8 cellular contexts compared by ENCODE assay signal in genomic region chr17:38868968-38869646, GRCh38. TPM values are rescaled to one million over a fixed set of nuclear protein-coding genes. Genes with fewer than 3 reads are reported as not detected.
DNase-seq lines count a peak whose midpoint lies in the region; ATAC-seq and TF ChIP-seq lines count a peak whose summit lies in the region.

No MANE protein-coding gene starts in this region.

- DNase-seq in AG20443 (ENCODE audit: low spot score) (peak; percentile 72), NCI-H460 (ENCODE audit: extremely low read depth, low read depth) (peak; percentile 86), chondrocyte (ENCODE audit: low spot score) (no peak)
- DNase-seq in activated CD4-positive, alpha-beta T cell treated with anti-CD3 and anti-CD28 coated beads for 36 hours: peak; percentile 95
- peak; percentile 88 to 89 for DNase-seq in stimulated activated CD4-positive, alpha-beta T cell treated with anti-CD3 and anti-CD28 coated beads, Interleukin-1b, Interleukin-23, amount 100 ng/mL, for 4 hours (ENCODE audit: low read depth in 2 of 2)

- H3K4me3 Mint-ChIP-seq in activated CD4-positive, alpha-beta T cell treated with anti-CD3 and anti-CD28 coated beads for 36 hours: peak overlapping the region; percentile 93
- H3K4me3 Mint-ChIP-seq in chondrocyte (ENCODE audit: unreplicated experiment): peak overlapping the region; percentile 80

- peak; percentile 38 for ATAC-seq in HG03280 (IDR thresholded peaks at IDR 0.05; ENCODE audit: unreplicated experiment)
- ATAC-seq in activated CD4-positive, alpha-beta T cell treated with anti-CD3 and anti-CD28 coated beads for 36 hours: peak; percentile 56

- CTCF ChIA-PET in activated CD4-positive, alpha-beta T cell treated with anti-CD3 and anti-CD28 coated beads for 36 hours (lab: Charles Lee): interaction anchor here (0.6 to 2.2 kb wide), 8 partner anchors 14 to 284 kb away, joined by 3 to 9 read pairs (median 4); partner anchors contain the start of gene LASP1NB

- intact Hi-C loops in activated CD4-positive, alpha-beta T cell treated with anti-CD3 and anti-CD28 coated beads for 36 hours (cut with DNase I, micrococcal nuclease): loop anchor here (1.0 to 2.0 kb wide), 9 partner anchors 16 to 285 kb away; partner anchors contain the start of genes CWC25 (in 2 of the 2), RPL23 (in 2 of the 2), EPOP (in 1 of the 2) and PIP4K2B (in 1 of the 2)

- H3K27me3 ChIP-seq in layer of hippocampus (ENCODE audit: control insufficient read depth, insufficient read depth, low read length): no peaks in the 10 kb centered on the region

- H3K27ac Mint-ChIP-seq in activated CD4-positive, alpha-beta T cell treated with anti-CD3 and anti-CD28 coated beads for 36 hours: peak overlapping the region; percentile 93
- peak overlapping the region; percentile 89 for H3K27ac Mint-ChIP-seq in chondrocyte (ENCODE audit: unreplicated experiment)

- peaks cover 45% of the 10 kb centered on the region for H3K4me1 Mint-ChIP-seq in activated CD4-positive, alpha-beta T cell treated with anti-CD3 and anti-CD28 coated beads for 36 hours
- peaks cover 51% of the 10 kb centered on the region for H3K4me1 Mint-ChIP-seq in chondrocyte (ENCODE audit: low read depth)

- H3K27ac ChIP-seq in layer of hippocampus (ENCODE audit: low read depth, low read length): peak overlapping the region; percentile 97

- H3K36me3 Mint-ChIP-seq in activated CD4-positive, alpha-beta T cell treated with anti-CD3 and anti-CD28 coated beads for 36 hours (ENCODE audit: low read depth): peaks cover 14% of the 10 kb centered on the region
- H3K36me3 Mint-ChIP-seq in chondrocyte (ENCODE audit: low read depth): peaks cover 10% of the 10 kb centered on the region

- H3K9me3 Mint-ChIP-seq in activated CD4-positive, alpha-beta T cell treated with anti-CD3 and anti-CD28 coated beads for 36 hours (ENCODE audit: low read depth): no peaks in the 10 kb centered on the region
- no peaks in the 10 kb centered on the region for H3K9me3 Mint-ChIP-seq in chondrocyte (ENCODE audit: low read depth)

- H3K27me3 Mint-ChIP-seq in activated CD4-positive, alpha-beta T cell treated with anti-CD3 and anti-CD28 coated beads for 36 hours: peaks cover 2% of the 10 kb centered on the region
- H3K27me3 Mint-ChIP-seq in chondrocyte (ENCODE audit: low read depth): no peaks in the 10 kb centered on the region

- TF ChIP-seq CTCF in chondrocyte (IDR thresholded peaks at IDR 0.05): peak; percentile 64

- TF ChIP-seq POLR2A in GM18951 (IDR thresholded peaks at IDR 0.05; ENCODE audit: extremely low read depth, insufficient read depth, insufficient read length): peak; percentile 83

- POLR2A ChIA-PET in activated CD4-positive, alpha-beta T cell treated with anti-CD3 and anti-CD28 coated beads for 36 hours (lab: Charles Lee): interaction anchor here (0.7 to 3.2 kb wide), 11 partner anchors 13 to 284 kb away, joined by 3 to 36 read pairs (median 5); partner anchors contain the start of genes CWC25 and RPL23

- in situ Hi-C loops in GM18951 (cut with MboI; ENCODE audit: low sequenced_read_pairs, unreplicated experiment): no loop called here

RNA-seq across cellular contexts. Expression of gene LASP1, which starts 0.8 kb away (rescaled TPM):
- 73.7 and 77.6 TPM in 2 replicates for total RNA-seq in NCI-H460 (2014; rRNA removed; shearing (Covaris generic))
- polyA plus RNA-seq in NCI-H460 (2014; cell fraction: nucleus; rRNA removed): 66.8 and 69.4 TPM in 2 replicates
- total RNA-seq in activated CD4-positive, alpha-beta T cell treated with anti-CD3 and anti-CD28 coated beads for 36 hours: 100 to 1,000 TPM; 119 to 144 TPM
- 444 to 599 TPM (median 593 TPM) in 3 replicates for total RNA-seq in chondrocyte

RNA-seq across cellular contexts. Expression of gene RPL23, which starts 15.6 kb away (rescaled TPM):
- 2,388 and 2,583 TPM in 2 replicates for total RNA-seq in NCI-H460 (2014; rRNA removed; shearing (Covaris generic))
- polyA plus RNA-seq in NCI-H460 (2014; cell fraction: nucleus; rRNA removed): 1,576 and 1,622 TPM in 2 replicates
- total RNA-seq in activated CD4-positive, alpha-beta T cell treated with anti-CD3 and anti-CD28 coated beads for 36 hours: 1,000 to 10,000 TPM; 1,886 to 1,896 TPM
- total RNA-seq in chondrocyte: 916 to 959 TPM (median 937 TPM) in 3 replicates

RNA-seq across cellular contexts. Expression of gene CWC25, which starts 44.0 kb away (rescaled TPM):
- total RNA-seq in NCI-H460 (2014; rRNA removed; shearing (Covaris generic)): 10.8 and 17.5 TPM in 2 replicates
- polyA plus RNA-seq in NCI-H460 (2014; cell fraction: nucleus; rRNA removed): 22.2 and 35.6 TPM in 2 replicates
- 10 to 100 TPM; 23.3 to 24.0 TPM for total RNA-seq in activated CD4-positive, alpha-beta T cell treated with anti-CD3 and anti-CD28 coated beads for 36 hours
- 8.3 to 13.5 TPM (median 11.8 TPM) in 3 replicates for total RNA-seq in chondrocyte
